Comparison of ENCODE assay signal across 16 cellular contexts in genomic region chr1:245301162-245301580, GRCh38.
DNase-seq lines count a peak whose midpoint lies in the region; ATAC-seq, FAIRE-seq and TF ChIP-seq lines count a peak whose summit lies in the region.
"Had no signal": no experiment of that assay in that cellular context is flagged by ENCODE, and none has a peak within 500 bp of the region (broad histone marks: within the 10 kb centered on the region; RNA-seq: fewer than 3 reads in every experiment).

No MANE protein-coding gene starts in this region.

- DNase-seq in breast epithelium (ENCODE audit: low spot score in 2 of 2) (no peak), MCF 10A (ENCODE audit: unreplicated experiment) (no peak), esophagus muscularis mucosa (ENCODE audit: extremely low spot score) (no peak), aorta (no peak), SK-N-DZ (ENCODE audit: low spot score) (no peak), small intestine (no peak)
- DNase-seq: activated naive CD8-positive, alpha-beta T cell treated with anti-CD3 and anti-CD28 coated beads, Interleukin-2, amount 10 ng/mL, durations not matched to agents 7 days and 5 days; MV-4-11; NCI-H2171; WERI-Rb-1 had no signal

- no peak overlapping the region for H3K9ac ChIP-seq in liver (ENCODE audit: low read depth in 1 of 2, low read length in 2 of 2)

- FAIRE-seq in small intestine (lab: Jason Lieb, UNC), result no peak

- POLR2A ChIA-PET in MCF 10A (lab: Yijun Ruan, JAX), result interaction anchor here (0.7 kb wide), 1 partner anchor 529 kb away, joined by 3 read pairs; no protein-coding TSS in a partner anchor

- TF ChIP-seq CTCF in breast epithelium (IDR thresholded peaks at IDR 0.05) (no peak), MCF 10A (IDR thresholded peaks at IDR 0.05; ENCODE audit: unreplicated experiment) (no peak), esophagus muscularis mucosa (IDR thresholded peaks at IDR 0.05) (no peak), liver (IDR thresholded peaks at IDR 0.05; ENCODE audit: low read depth, low read length, missing input control) (no peak)

- no peak for TF ChIP-seq EP300 in esophagus muscularis mucosa (IDR thresholded peaks at IDR 0.05)

- no peaks in the 10 kb centered on the region for H3K36me3 ChIP-seq in breast epithelium
- H3K36me3 ChIP-seq in esophagus muscularis mucosa, result no peaks in the 10 kb centered on the region
- H3K36me3 ChIP-seq in liver (ENCODE audit: control insufficient read depth in 4 of 4, insufficient read depth in 3 of 4, low read depth in 1 of 4, low read length in 3 of 4), result no peaks in the 10 kb centered on the region
- H3K36me3 ChIP-seq in aorta (ENCODE audit: control insufficient read depth in 1 of 2, insufficient read depth in 2 of 2, low read length in 1 of 2), result no peaks in the 10 kb centered on the region
- H3K36me3 ChIP-seq in small intestine (ENCODE audit: control insufficient read depth in 2 of 2, insufficient read depth in 2 of 2, low read length in 2 of 2), result no peaks in the 10 kb centered on the region
- H3K36me3 ChIP-seq: WERI-Rb-1 had no signal

- H3K9me3 ChIP-seq in breast epithelium (no peaks in the 10 kb centered on the region), esophagus muscularis mucosa (no peaks in the 10 kb centered on the region), liver (ENCODE audit: control insufficient read depth in 4 of 4, low read length in 3 of 4) (no peaks in the 10 kb centered on the region), aorta (ENCODE audit: control insufficient read depth, low read length) (no peaks in the 10 kb centered on the region), small intestine (ENCODE audit: control insufficient read depth, low read depth) (no peaks in the 10 kb centered on the region)

- H3K27me3 ChIP-seq in breast epithelium (peaks cover 0 to 6% of the 10 kb centered on the region in 2 donors), esophagus muscularis mucosa (no peaks in the 10 kb centered on the region), liver (ENCODE audit: control insufficient read depth in 4 of 4, insufficient read depth in 4 of 4, low read length in 3 of 4) (peaks cover 0 to 3% (median 0%) of the 10 kb centered on the region in 4 donors), aorta (ENCODE audit: control insufficient read depth in 1 of 2, insufficient read depth in 2 of 2, low read length in 1 of 2) (no peaks in the 10 kb centered on the region), small intestine (ENCODE audit: control insufficient read depth in 2 of 2, insufficient read depth in 2 of 2, low read length in 2 of 2) (no peaks in the 10 kb centered on the region)

- peak; percentile 34 to 43 for TF ChIP-seq RAD21 in liver (IDR thresholded peaks at IDR 0.05)

- CTCF ChIA-PET in MCF 10A (lab: Yijun Ruan, JAX), result interaction anchor here (0.6 to 1.2 kb wide), 2 partner anchors 33 to 163 kb away, joined by 3 read pairs; no protein-coding TSS in a partner anchor

- no peaks in the 10 kb centered on the region for H3K9me3 Mint-ChIP-seq in MCF 10A (ENCODE audit: unreplicated experiment)
- H3K9me3 Mint-ChIP-seq: activated naive CD8-positive, alpha-beta T cell treated with anti-CD3 and anti-CD28 coated beads, Interleukin-2, amount 10 ng/mL, durations not matched to agents 7 days and 5 days had no signal

- BruUV-seq in MCF 10A (replicated peaks; lab: Mats Ljungman, UMichigan), result no TSS peak

- intact Hi-C loops in breast epithelium (cut with DNase I; ENCODE audit: low total_unique reads), result no loop called here
- intact Hi-C loops in MCF 10A (cut with micrococcal nuclease), result no loop called here
- intact Hi-C loops in esophagus muscularis mucosa (cut with DNase I), result no loop called here
- intact Hi-C loops in aorta (cut with DNase I), result no loop called here

- H3K4me1 ChIP-seq in breast epithelium, result peaks cover 0 to 3% of the 10 kb centered on the region in 2 donors
- H3K4me1 ChIP-seq in esophagus muscularis mucosa, result peaks cover 0 to 16% (median 13%) of the 10 kb centered on the region in 4 donors
- H3K4me1 ChIP-seq in liver (ENCODE audit: control insufficient read depth in 4 of 4, insufficient read depth in 4 of 4, low read length in 3 of 4), result no peaks in the 10 kb centered on the region
- H3K4me1 ChIP-seq in aorta (ENCODE audit: control insufficient read depth in 1 of 2, insufficient read depth in 2 of 2, low read length in 2 of 2), result no peaks in the 10 kb centered on the region
- no peaks in the 10 kb centered on the region for H3K4me1 ChIP-seq in small intestine (ENCODE audit: control insufficient read depth in 2 of 2, insufficient read depth in 1 of 2, low read depth in 1 of 2, low read length in 1 of 2)

- no peak overlapping the region for H3K27ac Mint-ChIP-seq in MCF 10A (ENCODE audit: low read depth, unreplicated experiment)
- H3K27ac Mint-ChIP-seq: activated naive CD8-positive, alpha-beta T cell treated with anti-CD3 and anti-CD28 coated beads, Interleukin-2, amount 10 ng/mL, durations not matched to agents 7 days and 5 days had no signal

- whole genome bisulfite sequencing in esophagus muscularis mucosa, result 27% methylated on average over 10 of the region's 10 CpGs
- 69% methylated on average over 10 of the region's 10 CpGs for WGBS in liver
- WGBS in aorta, 2 donors, result 48 to 50% methylated on average over 10 of the region's 10 CpGs
- 60 to 79% (median 78%) methylated on average over 10 of the region's 10 CpGs for WGBS in small intestine, 3 donors

- no peaks in the 10 kb centered on the region for H3K36me3 Mint-ChIP-seq in MCF 10A (ENCODE audit: insufficient read depth, unreplicated experiment)
- H3K36me3 Mint-ChIP-seq: activated naive CD8-positive, alpha-beta T cell treated with anti-CD3 and anti-CD28 coated beads, Interleukin-2, amount 10 ng/mL, durations not matched to agents 7 days and 5 days had no signal

- H3K4me1 Mint-ChIP-seq in MCF 10A (ENCODE audit: insufficient read depth, unreplicated experiment), result peaks cover 12% of the 10 kb centered on the region
- H3K4me1 Mint-ChIP-seq: activated naive CD8-positive, alpha-beta T cell treated with anti-CD3 and anti-CD28 coated beads, Interleukin-2, amount 10 ng/mL, durations not matched to agents 7 days and 5 days had no signal

- peak overlapping the region in 2 of 3 donors; percentile 13 for H3K4me3 ChIP-seq in breast epithelium
- H3K4me3 ChIP-seq in esophagus muscularis mucosa, result peak overlapping the region; percentile 6 to 41 (median 22)
- no peak overlapping the region for H3K4me3 ChIP-seq in liver (ENCODE audit: low read depth in 1 of 3, low read length in 3 of 3)
- H3K4me3 ChIP-seq in aorta (ENCODE audit: low read length in 2 of 2), result no peak overlapping the region
- H3K4me3 ChIP-seq in small intestine (ENCODE audit: low read depth in 1 of 2, low read length in 2 of 2), result no peak overlapping the region
- H3K4me3 ChIP-seq: SK-N-MC, skin epidermis had no signal

- no peak overlapping the region for H3K4me3 Mint-ChIP-seq in MCF 10A (ENCODE audit: unreplicated experiment)
- H3K4me3 Mint-ChIP-seq: activated naive CD8-positive, alpha-beta T cell treated with anti-CD3 and anti-CD28 coated beads, Interleukin-2, amount 10 ng/mL, durations not matched to agents 7 days and 5 days; neural crest cell had no signal

- peak; percentile 52 for ATAC-seq in aorta (ENCODE audit: low FRiP score)
- ATAC-seq in GM21515 (IDR thresholded peaks at IDR 0.05; ENCODE audit: unreplicated experiment), result no peak

- TF ChIP-seq POLR2A in breast epithelium (IDR thresholded peaks at IDR 0.05) (no peak), esophagus muscularis mucosa (IDR thresholded peaks at IDR 0.05; ENCODE audit: low read depth) (no peak)

- H3K27ac ChIP-seq in breast epithelium (no peak overlapping the region), esophagus muscularis mucosa (replicated peaks in 1 of 4) (peak overlapping the region in 3 of 4 donors; percentile 5 to 20 (median 15)), liver (ENCODE audit: low read depth in 1 of 2, low read length in 2 of 2) (peak overlapping the region; percentile 37 to 50), aorta (ENCODE audit: low read depth in 1 of 2, low read length in 2 of 2) (no peak overlapping the region), small intestine (ENCODE audit: low read depth in 1 of 2, low read length in 1 of 2) (peak overlapping the region in 1 of 2 donors; percentile 28)
- H3K27ac ChIP-seq: 22Rv1, SK-N-MC, skin epidermis, WERI-Rb-1 had no signal

- H3K27me3 Mint-ChIP-seq in MCF 10A (ENCODE audit: insufficient read depth, unreplicated experiment), result peaks cover 55% of the 10 kb centered on the region

TF ChIP-seq in liver, 16 proteins besides CTCF, POLR2A, EP300 and RAD21 (continues in another document):
- TF ChIP-seq YY1 (IDR thresholded peaks at IDR 0.05), result no peak
- TF ChIP-seq SP1 (IDR thresholded peaks at IDR 0.05), result peak; percentile 17
- TF ChIP-seq RXRA (IDR thresholded peaks at IDR 0.05), result peak; percentile 26 to 43
- TF ChIP-seq MAX (IDR thresholded peaks at IDR 0.05), result peak; percentile 14
- peak; percentile 89 for TF ChIP-seq NR2F2 (IDR thresholded peaks at IDR 0.05)
- TF ChIP-seq REST (IDR thresholded peaks at IDR 0.05), result no peak

Comparison
In these comparisons a context has a peak if more than half of its experiments do, and no peak if none do; other contexts are left out.
1. H3K27ac ChIP-seq: peak in esophagus muscularis mucosa (3 of 4) and liver (2 of 2); none in breast epithelium (0 of 2) and aorta (0 of 2).
2. H3K4me3 ChIP-seq: peak in breast epithelium (2 of 3) and esophagus muscularis mucosa (4 of 4); none in liver (0 of 3), aorta (0 of 2) and small intestine (0 of 2).